12 cellular contexts compared by ENCODE assay signal in the genomic region with DNA sequence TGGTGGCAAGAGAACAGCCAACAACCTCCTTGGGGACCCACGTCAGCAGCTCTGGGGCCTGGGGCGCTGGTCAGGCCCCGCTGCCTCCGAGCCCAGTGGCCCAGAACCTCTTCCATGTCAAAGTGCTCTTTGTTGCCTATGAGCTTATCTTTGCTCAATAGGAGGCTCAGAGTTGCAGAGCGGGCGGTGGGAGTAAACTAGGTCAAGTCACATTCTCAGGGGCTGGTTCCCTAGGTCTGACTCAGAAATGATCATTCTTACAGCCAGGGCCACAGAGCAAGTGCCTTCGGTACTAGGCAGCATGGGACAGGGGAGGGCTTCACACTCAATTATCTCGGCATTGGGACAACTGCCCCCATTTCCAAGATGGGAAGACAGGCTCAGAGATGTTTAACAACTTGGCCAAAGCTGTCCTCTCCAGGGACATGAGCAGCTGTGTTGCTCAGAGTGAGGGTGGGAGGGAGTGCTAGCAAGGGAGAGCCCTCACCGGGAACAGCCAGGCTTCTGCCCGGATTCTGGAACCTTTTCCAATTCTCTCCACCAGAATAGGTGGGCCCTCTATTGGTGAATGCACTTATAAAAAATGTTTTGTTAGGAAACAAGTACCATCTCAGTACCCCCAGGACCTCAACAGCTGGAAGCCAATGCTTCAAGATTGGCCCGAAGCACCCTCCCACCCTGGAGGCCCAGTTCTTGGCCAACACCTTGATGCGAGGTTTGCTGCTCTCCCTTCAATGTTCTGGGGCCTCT. TPM values are rescaled to one million over a fixed set of nuclear protein-coding genes. Genes with fewer than 3 reads are reported as not detected.
A peak's percentile ranks its signal among the peaks of the same experiment; 100 is the strongest.
DNase-seq lines count a peak whose midpoint lies in the region; ATAC-seq and TF ChIP-seq lines count a peak whose summit lies in the region.
"Had no signal": no experiment of that assay in that cellular context is flagged by ENCODE, and none has a peak within 500 bp of the region (broad histone marks: within the 10 kb centered on the region; RNA-seq: fewer than 3 reads in every experiment).

No MANE protein-coding gene starts in this region.

- H3K4me1 ChIP-seq in foreskin keratinocyte: no peaks in the 10 kb centered on the region

- no peaks in the 10 kb centered on the region for H3K9me3 ChIP-seq in WERI-Rb-1 (ENCODE audit: severe bottlenecking)

- H3K4me1 Mint-ChIP-seq in activated CD8-positive, alpha-beta T cell treated with anti-CD3 and anti-CD28 coated beads for 36 hours (ENCODE audit: low read depth): peaks cover 7% of the 10 kb centered on the region

- H3K27me3 Mint-ChIP-seq in activated CD8-positive, alpha-beta T cell treated with anti-CD3 and anti-CD28 coated beads for 36 hours: no peaks in the 10 kb centered on the region
- H3K27me3 Mint-ChIP-seq: CD4-positive, CD25-positive, alpha-beta regulatory T cell had no signal

- DNase-seq in GM10266 (ENCODE audit: extremely low spot score): peak; percentile 46
- DNase-seq in germinal center (ENCODE audit: low spot score): peak; percentile 40
- peak; percentile 50 for DNase-seq in sciatic nerve (ENCODE audit: low spot score)
- DNase-seq in WERI-Rb-1: no peak
- no peak for DNase-seq in NCI-H2107 (lab: John Stamatoyannopoulos, UW)
- no peak for DNase-seq in foreskin keratinocyte
- DNase-seq in activated CD8-positive, alpha-beta T cell treated with anti-CD3 and anti-CD28 coated beads for 36 hours: no peak
- DNase-seq: CD4-positive, CD25-positive, alpha-beta regulatory T cell; Kasumi-1; NCI-H510A treated with DMSO at 0.1 percent for 48 hours had no signal

- H3K27ac Mint-ChIP-seq in activated CD8-positive, alpha-beta T cell treated with anti-CD3 and anti-CD28 coated beads for 36 hours: no peak overlapping the region
- H3K27ac Mint-ChIP-seq: CD4-positive, CD25-positive, alpha-beta regulatory T cell had no signal

- no peaks in the 10 kb centered on the region for H3K9me3 Mint-ChIP-seq in activated CD8-positive, alpha-beta T cell treated with anti-CD3 and anti-CD28 coated beads for 36 hours
- H3K9me3 Mint-ChIP-seq: CD4-positive, CD25-positive, alpha-beta regulatory T cell had no signal

- peaks cover 32% of the 10 kb centered on the region for H3K36me3 ChIP-seq in WERI-Rb-1

- no peak overlapping the region for H3K27ac ChIP-seq in WERI-Rb-1
- no peak overlapping the region for H3K27ac ChIP-seq in foreskin keratinocyte
- H3K27ac ChIP-seq: SK-N-MC had no signal

- no peak overlapping the region for H3K4me3 ChIP-seq in WERI-Rb-1 (ENCODE audit: low read depth, low read length)
- H3K4me3 ChIP-seq: SK-N-MC had no signal

- POLR2A ChIA-PET in activated CD8-positive, alpha-beta T cell treated with anti-CD3 and anti-CD28 coated beads for 36 hours (lab: Charles Lee): interaction anchor here (0.5 to 1.7 kb wide), 4 partner anchors 10 to 48 kb away, joined by 3 to 5 read pairs (median 3); no protein-coding TSS in a partner anchor

- no peak overlapping the region for H3K4me3 Mint-ChIP-seq in activated CD8-positive, alpha-beta T cell treated with anti-CD3 and anti-CD28 coated beads for 36 hours
- H3K4me3 Mint-ChIP-seq: CD4-positive, CD25-positive, alpha-beta regulatory T cell had no signal

- H3K36me3 Mint-ChIP-seq in activated CD8-positive, alpha-beta T cell treated with anti-CD3 and anti-CD28 coated beads for 36 hours (ENCODE audit: low read depth): no peaks in the 10 kb centered on the region
- H3K36me3 Mint-ChIP-seq: CD4-positive, CD25-positive, alpha-beta regulatory T cell had no signal

- CTCF ChIA-PET in activated CD8-positive, alpha-beta T cell treated with anti-CD3 and anti-CD28 coated beads for 36 hours (lab: Charles Lee): interaction anchor here (0.7 to 2.2 kb wide), 4 partner anchors 8 to 90 kb away, joined by 3 to 13 read pairs (median 4); no protein-coding TSS in a partner anchor

- intact Hi-C loops in sciatic nerve (cut with DNase I): no loop called here
- intact Hi-C loops in activated CD8-positive, alpha-beta T cell treated with anti-CD3 and anti-CD28 coated beads for 36 hours (cut with micrococcal nuclease): no loop called here

- no peak for TF ChIP-seq CTCF in GM10266 (IDR thresholded peaks at IDR 0.05; ENCODE audit: control insufficient read depth, insufficient read depth, low read depth, missing control alignments)
- TF ChIP-seq CTCF in WERI-Rb-1 (IDR thresholded peaks at IDR 0.05; ENCODE audit: low read depth, low read length): no peak
- TF ChIP-seq CTCF in foreskin keratinocyte (conservative IDR thresholded peaks at IDR 0.05): no peak
- no peak for TF ChIP-seq CTCF in activated CD8-positive, alpha-beta T cell treated with anti-CD3 and anti-CD28 coated beads for 36 hours (IDR thresholded peaks at IDR 0.05)

- H3K27me3 ChIP-seq in WERI-Rb-1 (ENCODE audit: insufficient read depth, low read depth, severe bottlenecking) (no peaks in the 10 kb centered on the region), foreskin keratinocyte (no peaks in the 10 kb centered on the region)

- ATAC-seq in HG03469 (IDR thresholded peaks at IDR 0.05; ENCODE audit: unreplicated experiment): peak; percentile 28
- peak; percentile 7 for ATAC-seq in sciatic nerve
- no peak for ATAC-seq in foreskin keratinocyte
- ATAC-seq in activated CD8-positive, alpha-beta T cell treated with anti-CD3 and anti-CD28 coated beads for 36 hours: no peak

RNA-seq across cellular contexts. Expression of a gene that starts 11.9 kb away (rescaled TPM):
- total RNA-seq in sciatic nerve: 86.8 TPM
- total RNA-seq in foreskin keratinocyte: 10.5 and 12.0 TPM in 2 replicates
- 12.8 and 13.2 TPM in 2 replicates for polyA plus RNA-seq in foreskin keratinocyte
- total RNA-seq in activated CD8-positive, alpha-beta T cell treated with anti-CD3 and anti-CD28 coated beads for 36 hours: 10 to 100 TPM; 23.6 to 24.7 TPM

RNA-seq across cellular contexts. Expression of a gene that starts 28.8 kb away (rescaled TPM):
- not detected for total RNA-seq in sciatic nerve
- total RNA-seq in foreskin keratinocyte: not detected in 2 replicates
- polyA plus RNA-seq in foreskin keratinocyte: not detected in 2 replicates
- total RNA-seq in activated CD8-positive, alpha-beta T cell treated with anti-CD3 and anti-CD28 coated beads for 36 hours: not detected
- total RNA-seq: CD4-positive, CD25-positive, alpha-beta regulatory T cell had no signal
- polyA plus RNA-seq: CD4-positive, CD25-positive, alpha-beta regulatory T cell had no signal

RNA-seq across cellular contexts. Expression of a gene that starts 55.4 kb away (rescaled TPM):
- total RNA-seq in sciatic nerve (59.9 TPM), foreskin keratinocyte (51.8 and 52.9 TPM in 2 replicates)
- 38.3 and 49.4 TPM in 2 replicates for polyA plus RNA-seq in foreskin keratinocyte
- total RNA-seq in activated CD8-positive, alpha-beta T cell treated with anti-CD3 and anti-CD28 coated beads for 36 hours: 100 to 1,000 TPM; 105 TPM

Comparison
In these comparisons a context has a peak if more than half of its experiments do, and no peak if none do; other contexts are left out.
1. DNase-seq: peak in GM10266 (single experiment), germinal center (single experiment) and sciatic nerve (single experiment); none in WERI-Rb-1 (single experiment), NCI-H2107 (single experiment), foreskin keratinocyte (0 of 2) and activated CD8-positive, alpha-beta T cell treated with anti-CD3 and anti-CD28 coated beads for 36 hours (single experiment).
2. ATAC-seq: peak in HG03469 (single experiment) and sciatic nerve (single experiment); none in foreskin keratinocyte (single experiment) and activated CD8-positive, alpha-beta T cell treated with anti-CD3 and anti-CD28 coated beads for 36 hours (single experiment).